In the genomic region with DNA sequence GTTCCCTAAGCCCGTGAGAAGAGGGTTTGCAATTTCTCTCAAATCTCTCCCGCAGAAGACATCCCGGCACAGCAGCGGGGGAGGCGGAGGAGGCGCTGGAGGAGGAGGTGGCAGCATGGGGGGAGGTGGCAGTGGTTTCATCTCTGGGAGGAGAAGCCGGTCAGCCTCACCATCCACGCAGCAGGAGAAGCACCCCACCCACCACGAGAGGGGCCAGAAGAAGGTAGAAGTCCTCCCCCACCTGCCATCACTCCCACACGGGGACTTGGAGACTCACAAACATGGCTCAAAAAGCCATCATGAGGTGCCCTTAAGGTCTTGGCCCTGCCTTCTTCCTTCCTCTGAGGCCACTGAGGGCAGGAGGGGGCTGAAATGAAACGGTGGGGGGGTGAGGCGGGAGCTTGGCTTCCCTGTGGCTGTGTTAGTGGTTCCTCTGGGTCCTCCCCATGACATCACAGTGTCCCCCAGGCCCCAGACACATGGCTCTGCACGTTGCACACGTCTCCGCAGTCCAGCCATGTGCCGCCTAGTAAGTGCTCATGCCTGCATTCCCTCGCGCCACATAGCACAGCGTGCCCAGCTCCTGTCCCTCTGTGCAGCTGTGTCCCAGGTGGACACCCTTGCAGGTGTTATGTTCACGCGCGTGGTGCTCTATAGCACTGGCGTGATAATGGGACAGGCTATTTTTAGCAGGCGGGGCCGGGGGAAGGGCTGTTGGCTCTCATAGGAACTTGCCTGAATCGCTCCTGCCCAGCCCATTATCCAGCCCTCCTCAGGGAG, we compare ENCODE assay signal across 16 cellular contexts. TPM values are rescaled to one million over a fixed set of nuclear protein-coding genes. Genes with fewer than 3 reads are reported as not detected.
DNase-seq lines count a peak whose midpoint lies in the region; ATAC-seq and TF ChIP-seq lines count a peak whose summit lies in the region.
"Had no signal": no experiment of that assay in that cellular context is flagged by ENCODE, and none has a peak within 500 bp of the region (broad histone marks: within the 10 kb centered on the region; RNA-seq: fewer than 3 reads in every experiment).

No MANE protein-coding gene starts in this region.

- TF ChIP-seq POLR2A in vagina (IDR thresholded peaks at IDR 0.05) = no peak
- TF ChIP-seq POLR2A in esophagus muscularis mucosa (IDR thresholded peaks at IDR 0.05; ENCODE audit: low read depth) = no peak

- no peaks in the 10 kb centered on the region for H3K27me3 Mint-ChIP-seq in activated naive CD4-positive, alpha-beta T cell treated with anti-CD3 and anti-CD28 coated beads, Interleukin-2, amount 50 U/mL, for 24 hours
- H3K27me3 Mint-ChIP-seq in activated naive CD4-positive, alpha-beta T cell treated with anti-CD3 and anti-CD28 coated beads, Interleukin-2, amount 10 ng/mL, durations not matched to agents 7 days and 5 days = no peaks in the 10 kb centered on the region
- H3K27me3 Mint-ChIP-seq in T-helper 17 cell = no peaks in the 10 kb centered on the region
- no peaks in the 10 kb centered on the region for H3K27me3 Mint-ChIP-seq in stimulated activated naive B cell treated with anti-CD40 and anti-IgM and Interleukin-4, amounts not matched to agents 10 μg/mL and 1 μg/mL and 100 μg/mL, for 72 hours

- H3K36me3 ChIP-seq in left ventricle myocardium inferior (peaks cover 89% of the 10 kb centered on the region), vagina (peaks cover 0 to 35% of the 10 kb centered on the region in 2 donors), esophagus muscularis mucosa (peaks cover 54 to 98% (median 90%) of the 10 kb centered on the region in 4 donors)

- 77% methylated on average over 21 of the region's 26 CpGs for WGBS in esophagus muscularis mucosa

- peak overlapping the region; percentile 70 for H3K27ac Mint-ChIP-seq in activated naive CD4-positive, alpha-beta T cell treated with anti-CD3 and anti-CD28 coated beads, Interleukin-2, amount 50 U/mL, for 24 hours
- no peak overlapping the region for H3K27ac Mint-ChIP-seq in activated naive CD4-positive, alpha-beta T cell treated with anti-CD3 and anti-CD28 coated beads, Interleukin-2, amount 10 ng/mL, durations not matched to agents 7 days and 5 days
- peak overlapping the region; percentile 41 for H3K27ac Mint-ChIP-seq in T-helper 17 cell
- peak overlapping the region; percentile 60 for H3K27ac Mint-ChIP-seq in stimulated activated naive B cell treated with anti-CD40 and anti-IgM and Interleukin-4, amounts not matched to agents 10 μg/mL and 1 μg/mL and 100 μg/mL, for 72 hours

- no peaks in the 10 kb centered on the region for H3K9me3 Mint-ChIP-seq in activated naive CD4-positive, alpha-beta T cell treated with anti-CD3 and anti-CD28 coated beads, Interleukin-2, amount 50 U/mL, for 24 hours
- no peaks in the 10 kb centered on the region for H3K9me3 Mint-ChIP-seq in activated naive CD4-positive, alpha-beta T cell treated with anti-CD3 and anti-CD28 coated beads, Interleukin-2, amount 10 ng/mL, durations not matched to agents 7 days and 5 days
- H3K9me3 Mint-ChIP-seq in stimulated activated naive B cell treated with anti-CD40 and anti-IgM and Interleukin-4, amounts not matched to agents 10 μg/mL and 1 μg/mL and 100 μg/mL, for 72 hours = no peaks in the 10 kb centered on the region

- CTCF ChIA-PET in activated naive CD4-positive, alpha-beta T cell treated with anti-CD3 and anti-CD28 coated beads, Interleukin-2, amount 10 ng/mL, durations not matched to agents 7 days and 5 days (lab: Charles Lee) = interaction anchor here (3.9 kb wide), 1 partner anchor 17 kb away, joined by 14 read pairs; no protein-coding TSS in a partner anchor

- H3K4me1 Mint-ChIP-seq in activated naive CD4-positive, alpha-beta T cell treated with anti-CD3 and anti-CD28 coated beads, Interleukin-2, amount 50 U/mL, for 24 hours = peaks cover 73% of the 10 kb centered on the region
- H3K4me1 Mint-ChIP-seq in activated naive CD4-positive, alpha-beta T cell treated with anti-CD3 and anti-CD28 coated beads, Interleukin-2, amount 10 ng/mL, durations not matched to agents 7 days and 5 days = peaks cover 70% of the 10 kb centered on the region
- peaks cover 50% of the 10 kb centered on the region for H3K4me1 Mint-ChIP-seq in T-helper 17 cell
- peaks cover 56 to 72% of the 10 kb centered on the region in 2 donors for H3K4me1 Mint-ChIP-seq in stimulated activated naive B cell treated with anti-CD40 and anti-IgM and Interleukin-4, amounts not matched to agents 10 μg/mL and 1 μg/mL and 100 μg/mL, for 72 hours

- H3K9me3 ChIP-seq in T-helper 17 cell (ENCODE audit: control insufficient read depth, low read length, poor library complexity, severe bottlenecking) (no peaks in the 10 kb centered on the region), left ventricle myocardium inferior (replicated peaks) (no peaks in the 10 kb centered on the region), vagina (no peaks in the 10 kb centered on the region), esophagus muscularis mucosa (no peaks in the 10 kb centered on the region)
- H3K9me3 ChIP-seq: SK-N-SH, spleen had no signal

- H3K4me3 Mint-ChIP-seq in activated naive CD4-positive, alpha-beta T cell treated with anti-CD3 and anti-CD28 coated beads, Interleukin-2, amount 50 U/mL, for 24 hours = no peak overlapping the region
- no peak overlapping the region for H3K4me3 Mint-ChIP-seq in activated naive CD4-positive, alpha-beta T cell treated with anti-CD3 and anti-CD28 coated beads, Interleukin-2, amount 10 ng/mL, durations not matched to agents 7 days and 5 days
- H3K4me3 Mint-ChIP-seq in T-helper 17 cell = no peak overlapping the region
- no peak overlapping the region for H3K4me3 Mint-ChIP-seq in stimulated activated naive B cell treated with anti-CD40 and anti-IgM and Interleukin-4, amounts not matched to agents 10 μg/mL and 1 μg/mL and 100 μg/mL, for 72 hours

- peak overlapping the region; percentile 76 for H3K27ac ChIP-seq in left ventricle myocardium inferior (replicated peaks)
- H3K27ac ChIP-seq in vagina = no peak overlapping the region
- no peak overlapping the region for H3K27ac ChIP-seq in esophagus muscularis mucosa (replicated peaks in 1 of 4)
- H3K27ac ChIP-seq: cardiac muscle cell, parathyroid adenoma, spleen had no signal

- no peak for TF ChIP-seq EP300 in esophagus muscularis mucosa (IDR thresholded peaks at IDR 0.05)

- H3K27me3 ChIP-seq in left ventricle myocardium inferior (ENCODE audit: low read depth) (no peaks in the 10 kb centered on the region), vagina (no peaks in the 10 kb centered on the region), esophagus muscularis mucosa (no peaks in the 10 kb centered on the region)
- H3K27me3 ChIP-seq: cardiac muscle cell, spleen had no signal

- DNase-seq in activated naive CD4-positive, alpha-beta T cell treated with anti-CD3 and anti-CD28 coated beads, Interleukin-2, amount 10 ng/mL, durations not matched to agents 7 days and 5 days = no peak
- no peak for DNase-seq in T-helper 17 cell
- DNase-seq in left ventricle myocardium inferior = peak; percentile 67
- DNase-seq in stimulated activated naive B cell treated with anti-CD40 and anti-IgM and Interleukin-4, amounts not matched to agents 10 μg/mL and 1 μg/mL and 100 μg/mL, for 72 hours = no peak
- DNase-seq in vagina (ENCODE audit: extremely low spot score in 2 of 2) = no peak
- DNase-seq in NCI-H187 (lab: John Stamatoyannopoulos, UW) = no peak
- DNase-seq in esophagus muscularis mucosa (ENCODE audit: extremely low spot score) = no peak
- DNase-seq: activated naive CD4-positive, alpha-beta T cell treated with anti-CD3 and anti-CD28 coated beads, Interleukin-2, amount 50 U/mL, for 16 hours; effector memory CD4-positive, alpha-beta T cell; left colon; NCI-H510A treated with DMSO at 0.1 percent for 48 hours; SK-N-SH; spleen had no signal

- peaks cover 60% of the 10 kb centered on the region for H3K4me1 ChIP-seq in left ventricle myocardium inferior
- peaks cover 20% of the 10 kb centered on the region for H3K4me1 ChIP-seq in vagina
- H3K4me1 ChIP-seq in esophagus muscularis mucosa = peaks cover 10 to 26% (median 17%) of the 10 kb centered on the region in 4 donors

- intact Hi-C loops in left ventricle myocardium inferior (cut with micrococcal nuclease) = no loop called here
- intact Hi-C loops in vagina (cut with DNase I) = no loop called here
- intact Hi-C loops in esophagus muscularis mucosa (cut with DNase I) = no loop called here

- peaks cover 21% of the 10 kb centered on the region for H3K36me3 Mint-ChIP-seq in activated naive CD4-positive, alpha-beta T cell treated with anti-CD3 and anti-CD28 coated beads, Interleukin-2, amount 50 U/mL, for 24 hours
- peaks cover 63% of the 10 kb centered on the region for H3K36me3 Mint-ChIP-seq in activated naive CD4-positive, alpha-beta T cell treated with anti-CD3 and anti-CD28 coated beads, Interleukin-2, amount 10 ng/mL, durations not matched to agents 7 days and 5 days
- peaks cover 14% of the 10 kb centered on the region for H3K36me3 Mint-ChIP-seq in T-helper 17 cell (ENCODE audit: low read depth)
- peaks cover 49 to 76% of the 10 kb centered on the region in 2 donors for H3K36me3 Mint-ChIP-seq in stimulated activated naive B cell treated with anti-CD40 and anti-IgM and Interleukin-4, amounts not matched to agents 10 μg/mL and 1 μg/mL and 100 μg/mL, for 72 hours

- no peak for ATAC-seq in T-helper 17 cell
- no peak for ATAC-seq in stimulated activated naive B cell treated with anti-CD40 and anti-IgM and Interleukin-4, amounts not matched to agents 10 μg/mL and 1 μg/mL and 100 μg/mL, for 72 hours (replicated peaks)
- ATAC-seq: left colon had no signal

- TF ChIP-seq CTCF in left ventricle myocardium inferior (IDR thresholded peaks at IDR 0.05; ENCODE audit: borderline replicate concordance) (no peak), vagina (IDR thresholded peaks at IDR 0.05) (no peak), esophagus muscularis mucosa (IDR thresholded peaks at IDR 0.05) (no peak)

- H3K4me3 ChIP-seq in left ventricle myocardium inferior (no peak overlapping the region), vagina (no peak overlapping the region), esophagus muscularis mucosa (no peak overlapping the region)
- H3K4me3 ChIP-seq: cardiac muscle cell, spleen had no signal

RNA-seq across cellular contexts. Expression of a gene that starts 6.9 kb away (rescaled TPM):
- 100 to 1,000 TPM; 304 to 334 TPM for total RNA-seq in T-helper 17 cell
- total RNA-seq in left ventricle myocardium inferior = 74.1 TPM
- 70.2 TPM for total RNA-seq in vagina
- total RNA-seq in esophagus muscularis mucosa = 10 to 100 TPM; 62.7 to 83.6 (median 73.0) TPM

RNA-seq across cellular contexts. Expression of a gene that starts 18.2 kb away (rescaled TPM):
- total RNA-seq in T-helper 17 cell (10 to 100 TPM; 12.0 to 12.8 TPM), left ventricle myocardium inferior (75.9 TPM), vagina (12.8 TPM), esophagus muscularis mucosa (10 to 100 TPM; 10.1 to 18.5 (median 18.0) TPM)

RNA-seq across cellular contexts. Expression of a gene that starts 36.2 kb away (rescaled TPM):
- total RNA-seq in T-helper 17 cell = not detected
- 20.7 TPM for total RNA-seq in left ventricle myocardium inferior
- 25.8 TPM for total RNA-seq in vagina
- 10 to 100 TPM; 10.3 to 15.7 (median 12.4) TPM for total RNA-seq in esophagus muscularis mucosa

RNA-seq across cellular contexts. Expression of a gene that starts 37.2 kb away (rescaled TPM):
- 1 to 10 TPM in 1 of 2 donors, under 1 TPM in 1; 0.60 to 1.1 TPM for total RNA-seq in T-helper 17 cell
- total RNA-seq in left ventricle myocardium inferior = 0.33 TPM
- total RNA-seq in vagina = 0.98 TPM
- total RNA-seq in esophagus muscularis mucosa = 1 to 10 TPM in 3 of 4 donors, under 1 TPM in 1; 0.42 to 7.3 (median 2.7) TPM

RNA-seq across cellular contexts. Expression of a gene that starts 40.6 kb away (rescaled TPM):
- 10 to 100 TPM; 78.5 to 85.5 TPM for total RNA-seq in T-helper 17 cell
- 149 TPM for total RNA-seq in left ventricle myocardium inferior
- 193 TPM for total RNA-seq in vagina
- 100 to 1,000 TPM; 122 to 158 (median 137) TPM for total RNA-seq in esophagus muscularis mucosa

Comparison
In these comparisons a context has a peak if more than half of its experiments do, and no peak if none do; other contexts are left out.
1. RNA of a gene that starts 36.2 kb away (total RNA-seq): 25.8 TPM in vagina (single experiment), 20.7 TPM in left ventricle myocardium inferior (single experiment) and 10.3 to 15.7 TPM in esophagus muscularis mucosa; not detected in T-helper 17 cell; every median in the first group is over 10 times any median in the second.